Comparison of ENCODE assay signal across 20 cellular contexts in the genomic region with DNA sequence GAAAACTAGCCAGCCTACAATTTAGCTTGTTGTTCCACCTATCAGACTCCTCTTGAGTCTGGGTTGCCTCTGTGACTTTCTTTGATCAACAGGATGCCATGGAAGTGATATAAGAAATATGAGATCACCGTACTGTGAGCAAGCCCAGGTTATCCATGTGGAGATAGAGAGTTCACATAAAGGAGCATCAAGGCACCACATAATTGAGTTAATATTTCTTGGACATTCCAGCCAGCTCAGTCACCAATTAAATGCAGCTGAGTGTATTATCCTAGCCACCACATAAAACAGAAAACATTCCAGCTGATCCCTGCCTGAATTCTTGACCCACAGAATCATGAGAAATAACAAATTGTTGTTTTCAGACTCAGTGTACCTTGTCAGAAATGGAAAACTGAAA.
DNase-seq lines count a peak whose midpoint lies in the region; TF ChIP-seq lines count a peak whose summit lies in the region.
"Had no signal": no experiment of that assay in that cellular context is flagged by ENCODE, and none has a peak within 500 bp of the region (broad histone marks: within the 10 kb centered on the region; RNA-seq: fewer than 3 reads in every experiment).

No MANE protein-coding gene starts in this region.

- H3K36me3 ChIP-seq in neural progenitor cell, result no peaks in the 10 kb centered on the region
- H3K36me3 ChIP-seq: BLaER1, left ventricle myocardium inferior had no signal

- H3F3A ChIP-seq in neural progenitor cell (ENCODE audit: low read depth), result no peaks in the 10 kb centered on the region

- no peak overlapping the region for H3K27ac Mint-ChIP-seq in neural progenitor cell
- H3K27ac Mint-ChIP-seq: activated naive CD8-positive, alpha-beta T cell treated with anti-CD3 and anti-CD28 coated beads, Interleukin-2, amount 10 ng/mL, durations not matched to agents 7 days and 5 days; activated T-helper 1 cell treated with anti-CD3 and anti-CD28 coated beads, Interleukin-12 subunit alpha, Interleukin-12 subunit beta, Interleukin-2, Interleukin-4 antibody, amounts not matched to agents 30 ng/mL and 10 ng/mL and 1 ng/mL, durations not matched to agents 14 hours and 24 hours and 36 hours had no signal

- H2AFZ ChIP-seq in neural progenitor cell (replicated peaks), result no peak overlapping the region

- H3K36me3 Mint-ChIP-seq in neural progenitor cell, result no peaks in the 10 kb centered on the region
- H3K36me3 Mint-ChIP-seq: activated naive CD8-positive, alpha-beta T cell treated with anti-CD3 and anti-CD28 coated beads, Interleukin-2, amount 10 ng/mL, durations not matched to agents 7 days and 5 days had no signal

- no peak overlapping the region for H3K9ac ChIP-seq in neural progenitor cell
- H3K9ac ChIP-seq: BLaER1 had no signal

- no peak overlapping the region for H3K4me2 ChIP-seq in neural progenitor cell
- H3K4me2 ChIP-seq: BLaER1 had no signal

- TF ChIP-seq CTCF in retinal pigment epithelial cell (conservative IDR thresholded peaks at IDR 0.05; ENCODE audit: low read depth, low read length) (no peak), neural progenitor cell (IDR thresholded peaks at IDR 0.05) (no peak)

- H3K27me3 ChIP-seq in neural progenitor cell, result no peaks in the 10 kb centered on the region

- peak overlapping the region; percentile 19 for H3K27ac ChIP-seq in epithelial cell of prostate
- no peak overlapping the region for H3K27ac ChIP-seq in neural progenitor cell
- H3K27ac ChIP-seq: BLaER1, left ventricle myocardium inferior had no signal

- H4K20me1 ChIP-seq in neural progenitor cell (ENCODE audit: low read depth), result no peaks in the 10 kb centered on the region
- H4K20me1 ChIP-seq: BLaER1 had no signal

- H3K4me1 ChIP-seq in neural progenitor cell, result no peaks in the 10 kb centered on the region
- H3K4me1 ChIP-seq: BLaER1, left ventricle myocardium inferior had no signal

- no peaks in the 10 kb centered on the region for H3K9me3 ChIP-seq in neural progenitor cell (ENCODE audit: low read depth)
- H3K9me3 ChIP-seq: BLaER1, left ventricle myocardium inferior had no signal

- H3K27me3 Mint-ChIP-seq in neural progenitor cell (ENCODE audit: insufficient read depth, low read depth), result no peaks in the 10 kb centered on the region
- H3K27me3 Mint-ChIP-seq: activated naive CD8-positive, alpha-beta T cell treated with anti-CD3 and anti-CD28 coated beads, Interleukin-2, amount 10 ng/mL, durations not matched to agents 7 days and 5 days; central memory CD8-positive, alpha-beta T cell had no signal

- H3K9me3 Mint-ChIP-seq in neural progenitor cell, result no peaks in the 10 kb centered on the region
- H3K9me3 Mint-ChIP-seq: activated naive CD8-positive, alpha-beta T cell treated with anti-CD3 and anti-CD28 coated beads, Interleukin-2, amount 10 ng/mL, durations not matched to agents 7 days and 5 days; activated T-helper 1 cell treated with anti-CD3 and anti-CD28 coated beads, Interleukin-12 subunit alpha, Interleukin-12 subunit beta, Interleukin-2, Interleukin-4 antibody, amounts not matched to agents 30 ng/mL and 10 ng/mL and 1 ng/mL, durations not matched to agents 14 hours and 24 hours and 36 hours; central memory CD8-positive, alpha-beta T cell had no signal

- no peaks in the 10 kb centered on the region for H3K4me1 Mint-ChIP-seq in neural progenitor cell
- H3K4me1 Mint-ChIP-seq: activated naive CD8-positive, alpha-beta T cell treated with anti-CD3 and anti-CD28 coated beads, Interleukin-2, amount 10 ng/mL, durations not matched to agents 7 days and 5 days; central memory CD8-positive, alpha-beta T cell had no signal

- peak; percentile 0 for DNase-seq in ELR (ENCODE audit: low read depth)
- peak; percentile 1 for DNase-seq in RPMI7951 (ENCODE audit: low read depth)
- peak; percentile 14 for DNase-seq in epithelial cell of prostate (ENCODE audit: low read depth, low spot score)
- DNase-seq in retinal pigment epithelial cell (ENCODE audit: low read depth), result peak; percentile 33
- no peak for DNase-seq in neural progenitor cell (ENCODE audit: low spot score)
- DNase-seq in NCI-H2227 treated with DMSO at 0.1 percent for 48 hours (lab: John Stamatoyannopoulos, UW), result no peak
- DNase-seq in NCI-H146 treated with DMSO at 0.1 percent for 48 hours (lab: John Stamatoyannopoulos, UW; ENCODE audit: unreplicated experiment), result no peak
- DNase-seq: activated CD8-positive, alpha-beta memory T cell treated with anti-CD3 and anti-CD28 coated beads for 24 hours; activated naive CD8-positive, alpha-beta T cell treated with anti-CD3 and anti-CD28 coated beads, Interleukin-2, amount 10 ng/mL, durations not matched to agents 7 days and 5 days; effector CD8-positive, alpha-beta T cell; Karpas-422; left ventricle myocardium inferior; NCI-H187; NCI-H446; NK-92 treated with Interleukin-12 subunit alpha and Interleukin-12 subunit beta, amount 100 ng/mL, for 24 hours; stimulated activated CD4-positive, alpha-beta T cell treated with anti-CD3 and anti-CD28 coated beads, Interleukin-2, amount 100 ng/mL, for 48 hours; T-helper 2 cell had no signal

- H3K4me3 Mint-ChIP-seq in neural progenitor cell, result no peak overlapping the region
- H3K4me3 Mint-ChIP-seq: activated naive CD8-positive, alpha-beta T cell treated with anti-CD3 and anti-CD28 coated beads, Interleukin-2, amount 10 ng/mL, durations not matched to agents 7 days and 5 days; activated T-helper 1 cell treated with anti-CD3 and anti-CD28 coated beads, Interleukin-12 subunit alpha, Interleukin-12 subunit beta, Interleukin-2, Interleukin-4 antibody, amounts not matched to agents 30 ng/mL and 10 ng/mL and 1 ng/mL, durations not matched to agents 14 hours and 24 hours and 36 hours; central memory CD8-positive, alpha-beta T cell had no signal

- no peaks in the 10 kb centered on the region for H3K79me2 ChIP-seq in neural progenitor cell (ENCODE audit: low read depth)

- H3K4me3 ChIP-seq in retinal pigment epithelial cell (ENCODE audit: low read length), result no peak overlapping the region
- no peak overlapping the region for H3K4me3 ChIP-seq in neural progenitor cell
- H3K4me3 ChIP-seq: BLaER1, left ventricle myocardium inferior had no signal

Comparison
In these comparisons a context has a peak if more than half of its experiments do, and no peak if none do; other contexts are left out.
1. DNase-seq: peak in ELR (single experiment), RPMI7951 (single experiment), epithelial cell of prostate (single experiment) and retinal pigment epithelial cell (single experiment); none in neural progenitor cell (single experiment), NCI-H2227 treated with DMSO at 0.1 percent for 48 hours (single experiment) and NCI-H146 treated with DMSO at 0.1 percent for 48 hours (single experiment).